Comparison of ENCODE assay signal across 11 cellular contexts in the genomic region with DNA sequence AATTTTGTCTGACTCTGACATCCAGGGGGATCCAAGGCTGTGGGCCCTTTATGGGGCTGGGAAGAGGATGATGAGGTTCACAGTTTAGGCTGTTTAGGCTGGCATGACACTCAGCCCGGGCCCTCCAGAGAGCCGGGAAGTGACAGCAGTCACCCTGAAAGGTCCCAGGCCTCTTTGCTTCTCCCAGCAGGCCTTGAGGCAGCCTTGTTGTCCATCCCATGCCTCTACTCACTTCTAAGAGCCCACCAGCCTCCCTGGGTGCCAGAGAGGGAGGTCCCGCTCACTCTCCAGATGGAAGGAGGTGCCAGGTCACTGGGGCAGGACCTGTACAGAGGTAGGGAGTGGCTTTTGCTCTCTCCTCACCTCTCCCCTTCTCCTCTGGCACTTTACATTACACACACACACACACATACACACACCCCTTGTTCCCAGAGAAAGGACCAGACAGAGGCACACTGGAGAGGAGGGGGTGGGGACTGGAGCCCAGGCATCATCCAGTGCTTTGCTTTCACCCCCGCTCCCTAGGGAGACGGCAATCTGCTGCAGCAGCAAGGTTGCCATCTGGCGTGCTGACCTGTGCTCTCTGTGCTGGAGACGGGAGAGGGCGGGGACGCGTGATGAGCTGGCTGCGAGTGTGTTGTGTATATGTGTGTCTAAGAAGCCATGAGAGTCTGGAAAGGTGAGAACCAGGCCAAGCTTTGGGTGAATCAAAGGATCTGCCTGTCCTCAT. TPM values are rescaled to one million over a fixed set of nuclear protein-coding genes. Genes with fewer than 3 reads are reported as not detected.
DNase-seq lines count a peak whose midpoint lies in the region; ATAC-seq, FAIRE-seq and TF ChIP-seq lines count a peak whose summit lies in the region.
"Had no signal": no experiment of that assay in that cellular context is flagged by ENCODE, and none has a peak within 500 bp of the region (broad histone marks: within the 10 kb centered on the region; RNA-seq: fewer than 3 reads in every experiment).

No MANE protein-coding gene starts in this region.

- CTCF ChIA-PET in A549 (lab: Yijun Ruan, JAX), result interaction anchor here (0.9 to 67.1 kb wide), 12 partner anchors 14 to 239 kb away, joined by 3 to 3627 read pairs (median 17); a partner anchor contains a TSS

- no peak for TF ChIP-seq EP300 in A549 (IDR thresholded peaks at IDR 0.05)

- TF ChIP-seq CTCF in A549 (IDR thresholded peaks at IDR 0.05) (no peak), MM.1S (IDR thresholded peaks at IDR 0.05; ENCODE audit: low read length) (peak; percentile 19)

- TF ChIP-seq RAD21 in A549 (conservative IDR thresholded peaks at IDR 0.05 in 1 of 2, IDR thresholded peaks at IDR 0.05 in 1 of 2), result no peak

- H3K27me3 ChIP-seq in MM.1S (replicated peaks; ENCODE audit: insufficient read depth, low read length), result no peaks in the 10 kb centered on the region

- in situ Hi-C loops in ACHN (cut with HindIII; ENCODE audit: low pct_ligation_motif_present, low pct_unique_long_range_greater_than_20kb, low sequenced_read_pairs), result no loop called here

- no peaks in the 10 kb centered on the region for H3K9me3 ChIP-seq in A549
- H3K9me3 ChIP-seq in MM.1S (replicated peaks; ENCODE audit: insufficient read depth, low read length), result no peaks in the 10 kb centered on the region

- H3K9me2 ChIP-seq in MM.1S (replicated peaks; ENCODE audit: insufficient read depth, low read length), result no peaks in the 10 kb centered on the region

- no peaks in the 10 kb centered on the region for H3K79me2 ChIP-seq in MM.1S (ENCODE audit: low read length)

- H3K4me1 ChIP-seq in A549, result peaks cover 25% of the 10 kb centered on the region
- peaks cover 32% of the 10 kb centered on the region for H3K4me1 ChIP-seq in MM.1S (ENCODE audit: low read length)

- peak in 1 of 2 experiments; percentile 53 for DNase-seq in A549 (ENCODE audit: low read depth in 1 of 2, low spot score in 1 of 2)
- DNase-seq in MM.1S, result peak; percentile 49
- peak; percentile 100 for DNase-seq in NCI-H82 treated with DMSO at 0.1 percent for 48 hours (lab: John Stamatoyannopoulos, UW; ENCODE audit: unreplicated experiment)
- DNase-seq in fibroblast of the conjunctiva (ENCODE audit: low read depth), result peak; percentile 28
- DNase-seq in GF-D8 (lab: John Stamatoyannopoulos, UW), result no peak
- DNase-seq in ACHN, result no peak
- DNase-seq: activated B cell treated with CpG ODN at 0.5 μM for 24 hours, AML-193, MV-4-11 had no signal

- H3K4me2 ChIP-seq in A549 (0 out of 3 replicates have a peak overlapping the region, but pooled peaks have one; percentile 2), MM.1S (ENCODE audit: low read depth, low read length) (no peak overlapping the region)

- H4K20me1 ChIP-seq in MM.1S (ENCODE audit: insufficient read depth, low read length), result no peaks in the 10 kb centered on the region

- no peak overlapping the region for H3K4me3 ChIP-seq in A549
- no peak overlapping the region for H3K4me3 ChIP-seq in MM.1S (ENCODE audit: low read length)

- ATAC-seq in A549 (peak; percentile 41 to 67; a peak in 4 of 6 replicates), GM18858 (IDR thresholded peaks at IDR 0.05; ENCODE audit: unreplicated experiment) (no peak), HG02588 (IDR thresholded peaks at IDR 0.05; ENCODE audit: unreplicated experiment) (no peak)

- 54% methylated on average over 10 of the region's 11 CpGs for WGBS in A549 (ENCODE audit: missing lambda C conversion rate)

- H3K36me3 ChIP-seq in MM.1S (replicated peaks; ENCODE audit: insufficient read depth, low read length), result no peaks in the 10 kb centered on the region

- no peak overlapping the region for H3K9ac ChIP-seq in MM.1S (ENCODE audit: low read length)

- POLR2A ChIA-PET in A549 (lab: Yijun Ruan, JAX), result no interaction called here

- peak overlapping the region; percentile 47 for H2AFZ ChIP-seq in MM.1S (ENCODE audit: low read length)

- H3F3A ChIP-seq in MM.1S (ENCODE audit: insufficient read depth, low read length), result peaks cover 24% of the 10 kb centered on the region

- FAIRE-seq in A549 (lab: Jason Lieb, UNC), result no peak

- no peak for TF ChIP-seq POLR2A in A549 (IDR thresholded peaks at IDR 0.05; ENCODE audit: low read length)

- H3K27ac ChIP-seq in A549, result 0 out of 6 replicates have a peak overlapping the region, but pooled peaks of 1 of the 2 experiments have one; percentile 38
- H3K27ac ChIP-seq in MM.1S (ENCODE audit: low read length), result no peak overlapping the region

TF ChIP-seq in A549, 52 proteins besides CTCF, POLR2A, EP300 and RAD21:
- TF ChIP-seq SMC3 (IDR thresholded peaks at IDR 0.05) (no peak), CHD4 (IDR thresholded peaks at IDR 0.05; ENCODE audit: borderline replicate concordance) (no peak), HOXA7 (CRISPR knock-in tag; IDR thresholded peaks at IDR 0.05) (no peak), ESRRA (IDR thresholded peaks at IDR 0.05; ENCODE audit: borderline replicate concordance, low read length) (no peak), TP53 (CRISPR knock-in tag; IDR thresholded peaks at IDR 0.05) (no peak), MYC (IDR thresholded peaks at IDR 0.05; ENCODE audit: borderline replicate concordance, low read length) (no peak), FOXS1 (CRISPR knock-in tag; IDR thresholded peaks at IDR 0.05) (no peak), TFCP2L1 (CRISPR knock-in tag; IDR thresholded peaks at IDR 0.05) (no peak), RARB (CRISPR knock-in tag; IDR thresholded peaks at IDR 0.05) (no peak), EHF (CRISPR knock-in tag; IDR thresholded peaks at IDR 0.05) (no peak)
- TF ChIP-seq, protein P1, sequence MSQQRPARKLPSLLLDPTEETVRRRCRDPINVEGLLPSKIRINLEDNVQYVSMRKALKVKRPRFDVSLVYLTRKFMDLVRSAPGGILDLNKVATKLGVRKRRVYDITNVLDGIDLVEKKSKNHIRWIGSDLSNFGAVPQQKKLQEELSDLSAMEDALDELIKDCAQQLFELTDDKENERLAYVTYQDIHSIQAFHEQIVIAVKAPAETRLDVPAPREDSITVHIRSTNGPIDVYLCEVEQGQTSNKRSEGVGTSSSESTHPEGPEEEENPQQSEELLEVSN (IDR thresholded peaks at IDR 0.05; ENCODE audit: borderline replicate concordance, low read depth), result no peak
- TF ChIP-seq, protein P2, sequence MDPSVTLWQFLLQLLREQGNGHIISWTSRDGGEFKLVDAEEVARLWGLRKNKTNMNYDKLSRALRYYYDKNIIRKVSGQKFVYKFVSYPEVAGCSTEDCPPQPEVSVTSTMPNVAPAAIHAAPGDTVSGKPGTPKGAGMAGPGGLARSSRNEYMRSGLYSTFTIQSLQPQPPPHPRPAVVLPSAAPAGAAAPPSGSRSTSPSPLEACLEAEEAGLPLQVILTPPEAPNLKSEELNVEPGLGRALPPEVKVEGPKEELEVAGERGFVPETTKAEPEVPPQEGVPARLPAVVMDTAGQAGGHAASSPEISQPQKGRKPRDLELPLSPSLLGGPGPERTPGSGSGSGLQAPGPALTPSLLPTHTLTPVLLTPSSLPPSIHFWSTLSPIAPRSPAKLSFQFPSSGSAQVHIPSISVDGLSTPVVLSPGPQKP (IDR thresholded peaks at IDR 0.05; ENCODE audit: low read depth, low read length), result no peak
- TF ChIP-seq, protein P3, sequence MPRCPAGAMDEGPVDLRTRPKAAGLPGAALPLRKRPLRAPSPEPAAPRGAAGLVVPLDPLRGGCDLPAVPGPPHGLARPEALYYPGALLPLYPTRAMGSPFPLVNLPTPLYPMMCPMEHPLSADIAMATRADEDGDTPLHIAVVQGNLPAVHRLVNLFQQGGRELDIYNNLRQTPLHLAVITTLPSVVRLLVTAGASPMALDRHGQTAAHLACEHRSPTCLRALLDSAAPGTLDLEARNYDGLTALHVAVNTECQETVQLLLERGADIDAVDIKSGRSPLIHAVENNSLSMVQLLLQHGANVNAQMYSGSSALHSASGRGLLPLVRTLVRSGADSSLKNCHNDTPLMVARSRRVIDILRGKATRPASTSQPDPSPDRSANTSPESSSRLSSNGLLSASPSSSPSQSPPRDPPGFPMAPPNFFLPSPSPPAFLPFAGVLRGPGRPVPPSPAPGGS (IDR thresholded peaks at IDR 0.05), result no peak
- TF ChIP-seq, protein P4, sequence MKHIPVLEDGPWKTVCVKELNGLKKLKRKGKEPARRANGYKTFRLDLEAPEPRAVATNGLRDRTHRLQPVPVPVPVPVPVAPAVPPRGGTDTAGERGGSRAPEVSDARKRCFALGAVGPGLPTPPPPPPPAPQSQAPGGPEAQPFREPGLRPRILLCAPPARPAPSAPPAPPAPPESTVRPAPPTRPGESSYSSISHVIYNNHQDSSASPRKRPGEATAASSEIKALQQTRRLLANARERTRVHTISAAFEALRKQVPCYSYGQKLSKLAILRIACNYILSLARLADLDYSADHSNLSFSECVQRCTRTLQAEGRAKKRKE (CRISPR knock-in tag; IDR thresholded peaks at IDR 0.05; ENCODE audit: low read depth), result no peak
TF ChIP-seq in A549: peak in this region for 0.

RNA-seq across cellular contexts. Expression of a gene that starts 4.6 kb away (rescaled TPM):
- polyA plus RNA-seq in A549 (2011; rRNA removed), result 0.37 and 0.40 TPM in 2 replicates
- 0.33 and 0.67 TPM in 2 replicates for polyA plus RNA-seq in A549 (2012; cell fraction: cytosol; rRNA removed)
- 0.26 and 0.55 TPM in 2 replicates for polyA plus RNA-seq in A549 (2012; cell fraction: nucleus; rRNA removed)
- polyA plus RNA-seq in A549 (2017; fragmentation: RNase III; extraction: RNeasy Plus Mini Kit Qiagen cat#74134 plus additional on column Dnase treatment), result 0.32 to 0.51 TPM (median 0.34 TPM) in 3 replicates
- polyA minus RNA-seq in A549 (2011; rRNA and poly(A)+ RNA removed), result 1.8 and 1.9 TPM in 2 replicates

RNA-seq across cellular contexts. Expression of a gene that starts 30.6 kb away (rescaled TPM):
- polyA plus RNA-seq in A549 (2011; rRNA removed) (22.6 and 29.7 TPM in 2 replicates), A549 (2017; fragmentation: RNase III; extraction: RNeasy Plus Mini Kit Qiagen cat#74134 plus additional on column Dnase treatment) (37.8 to 40.9 TPM (median 38.8 TPM) in 3 replicates)
- 31.1 and 44.6 TPM in 2 replicates for polyA plus RNA-seq in A549 (2012; cell fraction: cytosol; rRNA removed)
- 58.5 and 70.7 TPM in 2 replicates for polyA plus RNA-seq in A549 (2012; cell fraction: nucleus; rRNA removed)
- 34.3 and 54.4 TPM in 2 replicates for polyA minus RNA-seq in A549 (2011; rRNA and poly(A)+ RNA removed)

Comparison
In these comparisons a context has a peak if more than half of its experiments do, and no peak if none do; other contexts are left out.
1. ATAC-seq: peak in A549 (2 of 2); none in GM18858 (single experiment) and HG02588 (single experiment).
2. DNase-seq: peak in MM.1S (single experiment), NCI-H82 treated with DMSO at 0.1 percent for 48 hours (single experiment) and fibroblast of the conjunctiva (single experiment); none in GF-D8 (single experiment) and ACHN (single experiment).